In the genomic region with DNA sequence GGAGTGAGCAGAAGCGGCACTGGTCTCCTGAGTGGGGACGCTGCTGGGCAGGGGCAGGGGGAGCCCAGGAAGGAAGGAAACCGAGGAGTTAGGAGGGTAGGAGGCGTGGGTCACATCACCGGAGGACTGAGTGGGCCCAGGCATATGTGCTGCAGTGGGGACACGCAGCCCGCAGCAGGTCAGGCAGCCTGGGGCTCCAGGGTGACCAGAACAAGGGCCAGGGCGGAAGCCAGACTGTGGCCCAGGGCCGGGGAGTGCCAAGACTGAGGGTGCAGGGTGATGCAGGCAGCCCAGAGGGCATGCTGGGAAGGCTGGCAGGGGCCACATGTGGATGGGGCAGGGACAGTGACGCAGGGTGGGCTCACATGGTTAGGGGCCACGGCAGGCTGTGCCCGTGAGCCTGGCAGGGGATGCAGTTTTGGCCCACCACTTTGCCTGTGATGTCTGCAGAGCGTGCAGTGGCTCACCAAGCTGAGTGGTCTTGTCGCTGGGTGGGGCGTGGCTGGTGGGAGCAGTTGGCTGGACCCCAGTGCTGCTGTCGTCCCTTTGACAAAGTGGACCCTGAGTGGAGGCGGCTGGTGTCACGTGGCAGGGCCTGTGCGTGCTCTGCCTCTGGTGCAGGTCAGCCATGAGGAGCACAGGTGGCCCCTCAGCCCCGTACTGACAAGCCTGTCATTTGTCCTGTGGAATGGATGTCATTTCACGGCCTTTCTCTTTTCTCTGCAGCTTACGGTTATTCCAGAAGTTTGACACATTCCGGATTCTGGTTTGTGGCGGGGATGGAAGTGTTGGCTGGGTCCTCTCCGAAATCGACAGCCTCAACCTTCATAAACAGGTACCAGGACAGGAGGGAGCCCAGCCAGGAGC, we compare ENCODE assay signal across 16 cellular contexts.
DNase-seq lines count a peak whose midpoint lies in the region; ATAC-seq, FAIRE-seq and TF ChIP-seq lines count a peak whose summit lies in the region.
"Had no signal": no experiment of that assay in that cellular context is flagged by ENCODE, and none has a peak within 500 bp of the region (broad histone marks: within the 10 kb centered on the region; RNA-seq: fewer than 3 reads in every experiment).

No MANE protein-coding gene starts in this region.

- H2BK12ac ChIP-seq in H9 (ENCODE audit: insufficient read length, low read depth, low read length), result no peak overlapping the region

- H2BK20ac ChIP-seq in H9 (ENCODE audit: low read depth, low read length, poor library complexity, severe bottlenecking), result no peak overlapping the region

- no peak overlapping the region for H3K56ac ChIP-seq in H9 (ENCODE audit: insufficient read length, low read depth, low read length)

- no peaks in the 10 kb centered on the region for H3K23me2 ChIP-seq in H9 (ENCODE audit: insufficient read length, low read depth, low read length, poor library complexity, severe bottlenecking)

- peaks cover 8 to 21% (median 14%) of the 10 kb centered on the region in 4 donors for H3K4me1 Mint-ChIP-seq in CD4-positive, CD25-positive, alpha-beta regulatory T cell
- H3K4me1 Mint-ChIP-seq in H9 (no peaks in the 10 kb centered on the region), osteocyte (ENCODE audit: unreplicated experiment) (peaks cover 10% of the 10 kb centered on the region)
- peaks cover 29% of the 10 kb centered on the region for H3K4me1 Mint-ChIP-seq in central memory CD8-positive, alpha-beta T cell
- H3K4me1 Mint-ChIP-seq: mesothelial cell of epicardium had no signal

- H3K27ac Mint-ChIP-seq in CD4-positive, CD25-positive, alpha-beta regulatory T cell, result peak overlapping the region in 2 of 3 donors; percentile 60 to 91
- H3K27ac Mint-ChIP-seq in H9, result peak overlapping the region in 2 of 3 experiments; percentile 77 to 91; a peak in 3 of 7 replicates
- peak overlapping the region; percentile 68 for H3K27ac Mint-ChIP-seq in central memory CD8-positive, alpha-beta T cell (ENCODE audit: low read depth)
- peak overlapping the region; percentile 77 for H3K27ac Mint-ChIP-seq in osteocyte (ENCODE audit: unreplicated experiment)
- H3K27ac Mint-ChIP-seq: activated CD4-positive, alpha-beta T cell treated with anti-CD3 and anti-CD28 coated beads, Interleukin-2, amount 10 ng/mL, durations not matched to agents 24 days and 14 days; mesothelial cell of epicardium had no signal

- no peaks in the 10 kb centered on the region for H3K9me3 Mint-ChIP-seq in CD4-positive, CD25-positive, alpha-beta regulatory T cell
- H3K9me3 Mint-ChIP-seq in H9 (no peaks in the 10 kb centered on the region; a peak in 1 of 5 replicates), osteocyte (ENCODE audit: unreplicated experiment) (no peaks in the 10 kb centered on the region)
- H3K9me3 Mint-ChIP-seq in central memory CD8-positive, alpha-beta T cell, result no peaks in the 10 kb centered on the region
- H3K9me3 Mint-ChIP-seq: activated CD4-positive, alpha-beta T cell treated with anti-CD3 and anti-CD28 coated beads, Interleukin-2, amount 10 ng/mL, durations not matched to agents 24 days and 14 days; mesothelial cell of epicardium had no signal

- H2BK5ac ChIP-seq in H9 (ENCODE audit: insufficient read length, low read length), result no peak overlapping the region

- peaks cover 5% of the 10 kb centered on the region for H3K27me3 Mint-ChIP-seq in CD4-positive, CD25-positive, alpha-beta regulatory T cell
- H3K27me3 Mint-ChIP-seq in H9 (ENCODE audit: low read depth) (no peaks in the 10 kb centered on the region; the same call in none of the 2 replicates), osteocyte (ENCODE audit: unreplicated experiment) (no peaks in the 10 kb centered on the region)
- H3K27me3 Mint-ChIP-seq in central memory CD8-positive, alpha-beta T cell, result no peaks in the 10 kb centered on the region
- H3K27me3 Mint-ChIP-seq: activated CD4-positive, alpha-beta T cell treated with anti-CD3 and anti-CD28 coated beads, Interleukin-2, amount 10 ng/mL, durations not matched to agents 24 days and 14 days had no signal

- H3K14ac ChIP-seq in H9 (ENCODE audit: insufficient read depth, low read length), result no peak overlapping the region; the same call in 1 of the 2 replicates

- no peak for ATAC-seq in CD4-positive, CD25-positive, alpha-beta regulatory T cell (ENCODE audit: low read depth in 2 of 2)
- no peak for ATAC-seq in central memory CD8-positive, alpha-beta T cell (replicated peaks; ENCODE audit: extremely low read depth, poor library complexity, severe bottlenecking)
- no peak for ATAC-seq in HG02938 (IDR thresholded peaks at IDR 0.05; ENCODE audit: unreplicated experiment)
- ATAC-seq: GM12878 had no signal

- no peak overlapping the region for H4K91ac ChIP-seq in H9 (ENCODE audit: insufficient read length, low read depth, low read length)

- H3K36me3 ChIP-seq in CD4-positive, CD25-positive, alpha-beta regulatory T cell (ENCODE audit: control insufficient read depth, insufficient read depth, low read length), result peaks cover 76% of the 10 kb centered on the region

- in situ Hi-C loops in GM13977 (cut with MboI; ENCODE audit: low pct_unique_long_range_greater_than_20kb, low sequenced_read_pairs, unreplicated experiment), result no loop called here

- H3K4me1 ChIP-seq in CD4-positive, CD25-positive, alpha-beta regulatory T cell (ENCODE audit: control insufficient read depth, insufficient read depth, low read length, poor library complexity, severe bottlenecking), result peaks cover 7% of the 10 kb centered on the region
- H3K4me1 ChIP-seq in H9 (ENCODE audit: insufficient read depth, low read length), result no peaks in the 10 kb centered on the region

- no peak for DNase-seq in CD4-positive, CD25-positive, alpha-beta regulatory T cell
- DNase-seq in H9 (no peak), osteocyte (ENCODE audit: extremely low spot score, unreplicated experiment) (no peak), GM13977 (ENCODE audit: low spot score) (no peak), GM12891 (ENCODE audit: insufficient read length, low spot score) (no peak), GM10248 (ENCODE audit: extremely low spot score) (no peak)
- DNase-seq in central memory CD8-positive, alpha-beta T cell (ENCODE audit: low spot score in 2 of 2), result no peak
- DNase-seq: activated CD4-positive, alpha-beta T cell treated with anti-CD3 and anti-CD28 coated beads, Interleukin-2, amount 10 ng/mL, durations not matched to agents 24 days and 14 days; central memory CD4-positive, alpha-beta T cell; EL; NCI-H2029; NCI-H69; testis had no signal

- no peaks in the 10 kb centered on the region for H3K79me2 ChIP-seq in H9 (ENCODE audit: insufficient read depth, low read length)

- no peak overlapping the region for H2BK15ac ChIP-seq in H9 (ENCODE audit: low read depth, low read length)

- H3T11ph ChIP-seq in H9 (ENCODE audit: low read length), result no peak overlapping the region

- no peak overlapping the region for H2BK120ac ChIP-seq in H9 (ENCODE audit: low read depth, low read length, poor library complexity, severe bottlenecking)

- H2AK5ac ChIP-seq in H9 (ENCODE audit: insufficient read length, low read length), result no peak overlapping the region

- H3K27ac ChIP-seq in CD4-positive, CD25-positive, alpha-beta regulatory T cell (ENCODE audit: insufficient read depth, low read length, poor library complexity, severe bottlenecking), result peak overlapping the region; percentile 20
- H3K27ac ChIP-seq in H9 (ENCODE audit: insufficient read length, low read depth, low read length), result no peak overlapping the region
- H3K27ac ChIP-seq: testis had no signal

- no peak overlapping the region for H4K8ac ChIP-seq in H9 (replicated peaks; ENCODE audit: insufficient read length, low read depth, low read length)

- H3K4me3 ChIP-seq in CD4-positive, CD25-positive, alpha-beta regulatory T cell (ENCODE audit: low read depth, low read length), result no peak overlapping the region
- H3K4me3 ChIP-seq: GM12878, testis had no signal

- no peak overlapping the region for H3K4me2 ChIP-seq in H9 (ENCODE audit: insufficient read depth, insufficient read length, low read length)

- CTCF ChIA-PET in GM10248 (lab: Yijun Ruan, JAX), result interaction anchor here (2.1 to 8.4 kb wide), 3 partner anchors 16 to 37 kb away, joined by 8 to 138 read pairs (median 16); no protein-coding TSS in a partner anchor

- H3K27me3 ChIP-seq in CD4-positive, CD25-positive, alpha-beta regulatory T cell (ENCODE audit: control insufficient read depth, insufficient read depth, low read length), result no peaks in the 10 kb centered on the region
- no peaks in the 10 kb centered on the region for H3K27me3 ChIP-seq in H9 (ENCODE audit: insufficient read depth, low read length)
- H3K27me3 ChIP-seq: testis had no signal

- no peak for FAIRE-seq in GM12891 (lab: Jason Lieb, UNC)
- FAIRE-seq: GM12878 had no signal

- POLR2A ChIA-PET in GM10248 (lab: Yijun Ruan, JAX), result no interaction called here

- no peak overlapping the region for H3K4me3 Mint-ChIP-seq in CD4-positive, CD25-positive, alpha-beta regulatory T cell
- H3K4me3 Mint-ChIP-seq in H9, result no peak overlapping the region; a peak in 1 of 5 replicates
- no peak overlapping the region for H3K4me3 Mint-ChIP-seq in central memory CD8-positive, alpha-beta T cell
- no peak overlapping the region for H3K4me3 Mint-ChIP-seq in osteocyte (ENCODE audit: unreplicated experiment)
- H3K4me3 Mint-ChIP-seq: activated CD4-positive, alpha-beta T cell treated with anti-CD3 and anti-CD28 coated beads, Interleukin-2, amount 10 ng/mL, durations not matched to agents 24 days and 14 days; mesothelial cell of epicardium had no signal

- H3K79me1 ChIP-seq in H9 (ENCODE audit: insufficient read depth, low read depth, low read length, poor library complexity, severe bottlenecking), result no peaks in the 10 kb centered on the region

- peaks cover 56% of the 10 kb centered on the region for H3K36me3 Mint-ChIP-seq in CD4-positive, CD25-positive, alpha-beta regulatory T cell
- H3K36me3 Mint-ChIP-seq in H9 (ENCODE audit: insufficient read depth in 1 of 3, low read depth in 3 of 3) (peaks cover 4 to 10% (median 4%) of the 10 kb centered on the region in 3 experiments; a peak in 6 of 7 replicates), osteocyte (ENCODE audit: unreplicated experiment) (peaks cover 31% of the 10 kb centered on the region)
- peaks cover 38% of the 10 kb centered on the region for H3K36me3 Mint-ChIP-seq in central memory CD8-positive, alpha-beta T cell (ENCODE audit: insufficient read depth)

- no peak for TF ChIP-seq CTCF in H9 (conservative IDR thresholded peaks at IDR 0.05)
- TF ChIP-seq CTCF in osteocyte (IDR thresholded peaks at IDR 0.05), result no peak
- no peak for TF ChIP-seq CTCF in GM13977 (IDR thresholded peaks at IDR 0.05; ENCODE audit: extremely low read depth, insufficient read depth, missing control alignments)
- TF ChIP-seq CTCF in GM10248 (IDR thresholded peaks at IDR 0.05; ENCODE audit: control extremely low read depth, extremely low read depth, low read depth, missing control alignments), result no peak

- H4K20me1 ChIP-seq in H9 (ENCODE audit: control insufficient read depth, insufficient read depth, insufficient read length), result no peaks in the 10 kb centered on the region

- no peak for TF ChIP-seq POLR2A in GM12891 (IDR thresholded peaks at IDR 0.05; ENCODE audit: low read depth, low read length)

- no peak overlapping the region for H2AFZ ChIP-seq in H9 (ENCODE audit: low read length)

- no peak overlapping the region for H3K9ac ChIP-seq in H9 (ENCODE audit: extremely low read depth, insufficient read length, low read length)

- H3K23ac ChIP-seq in H9 (ENCODE audit: insufficient read length, low read depth, low read length), result no peak overlapping the region

- H3K4ac ChIP-seq in H9 (ENCODE audit: low read depth, low read length), result no peak overlapping the region

- no peak overlapping the region for H3K18ac ChIP-seq in H9 (ENCODE audit: insufficient read length, low read depth, low read length)

- no peaks in the 10 kb centered on the region for H3K9me3 ChIP-seq in CD4-positive, CD25-positive, alpha-beta regulatory T cell (ENCODE audit: control insufficient read depth in 2 of 2, low read length in 2 of 2)
- H3K9me3 ChIP-seq in H9 (ENCODE audit: control insufficient read depth, low read depth, low read length), result no peaks in the 10 kb centered on the region
- H3K9me3 ChIP-seq: testis had no signal

- WGBS in H9 (ENCODE audit: extremely low coverage, insufficient read length, low lambda C conversion rate), result no CpG with 5 or more reads among the region's 26 CpGs

- no peak overlapping the region for H4K5ac ChIP-seq in H9 (ENCODE audit: insufficient read length, low read depth, low read length)
